ENCODE assay signal across 22 cellular contexts in the genomic region with DNA sequence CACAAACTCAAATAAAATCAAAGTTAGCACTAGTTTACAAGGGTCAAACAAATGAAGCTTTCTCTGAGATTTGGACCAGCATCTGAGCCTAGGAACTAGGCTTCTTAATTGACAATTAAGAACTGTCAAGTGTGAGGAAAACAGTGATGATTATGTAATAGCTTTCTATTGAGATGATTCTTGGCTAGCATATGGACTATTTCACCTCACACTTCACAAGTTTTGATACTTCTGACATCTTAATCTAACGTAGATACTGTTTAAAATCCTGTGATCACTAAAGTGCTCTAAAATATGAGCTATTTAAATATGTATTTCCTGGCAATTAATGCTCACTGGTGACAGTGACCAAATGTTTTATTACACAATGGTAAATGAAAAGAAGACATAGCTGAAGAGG.
"Had no signal": no experiment of that assay in that cellular context is flagged by ENCODE, and none has a peak within 500 bp of the region (broad histone marks: within the 10 kb centered on the region; RNA-seq: fewer than 3 reads in every experiment).

No MANE protein-coding gene starts in this region.

- H3K4me3 ChIP-seq: coronary artery, esophagus squamous epithelium, prostate gland, sigmoid colon, spleen, testis, tibial artery had no signal

- H3K4me1 ChIP-seq: esophagus squamous epithelium, prostate gland, spleen, testis had no signal

- H3K9me3 ChIP-seq: esophagus squamous epithelium, prostate gland, sigmoid colon, testis had no signal

- FAIRE-seq: keratinocyte had no signal

- DNase-seq: dermis blood vessel endothelial cell; effector memory CD4-positive, alpha-beta T cell; erythroblast; esophagus squamous epithelium; foreskin melanocyte; hypothalamus; mesendoderm; naive thymus-derived CD8-positive, alpha-beta T cell; nephron progenitor cell; nucleus accumbens; right cardiac atrium; sigmoid colon; spleen; stimulated activated CD4-positive, alpha-beta T cell treated with anti-CD3 and anti-CD28 coated beads, Interleukin-4, amount 100 ng/mL, for 4 hours; stimulated activated naive CD8-positive, alpha-beta T cell treated with anti-CD3 and anti-CD28 coated beads, Interleukin-15, Interleukin-2, amounts not matched to agents 100 U/mL and 50 U/mL, for 24 hours; substantia nigra; testis; tibial artery had no signal

- H3K36me3 ChIP-seq: esophagus squamous epithelium, prostate gland, sigmoid colon, spleen, tibial artery had no signal

- H3K27ac ChIP-seq: coronary artery, esophagus squamous epithelium, prostate gland, sigmoid colon, spleen, testis, tibial artery had no signal

- H3K27me3 ChIP-seq: esophagus squamous epithelium, sigmoid colon, spleen, testis, tibial artery had no signal

- ATAC-seq: naive thymus-derived CD8-positive, alpha-beta T cell; stimulated activated memory B cell treated with anti-CD40 and anti-IgM and Interleukin-4, amounts not matched to agents 10 μg/mL and 1 μg/mL and 100 μg/mL, for 72 hours; stimulated activated naive CD8-positive, alpha-beta T cell treated with anti-CD3 and anti-CD28 coated beads, Interleukin-15, Interleukin-2, amounts not matched to agents 100 U/mL and 50 U/mL, for 24 hours had no signal
